In the genomic region with DNA sequence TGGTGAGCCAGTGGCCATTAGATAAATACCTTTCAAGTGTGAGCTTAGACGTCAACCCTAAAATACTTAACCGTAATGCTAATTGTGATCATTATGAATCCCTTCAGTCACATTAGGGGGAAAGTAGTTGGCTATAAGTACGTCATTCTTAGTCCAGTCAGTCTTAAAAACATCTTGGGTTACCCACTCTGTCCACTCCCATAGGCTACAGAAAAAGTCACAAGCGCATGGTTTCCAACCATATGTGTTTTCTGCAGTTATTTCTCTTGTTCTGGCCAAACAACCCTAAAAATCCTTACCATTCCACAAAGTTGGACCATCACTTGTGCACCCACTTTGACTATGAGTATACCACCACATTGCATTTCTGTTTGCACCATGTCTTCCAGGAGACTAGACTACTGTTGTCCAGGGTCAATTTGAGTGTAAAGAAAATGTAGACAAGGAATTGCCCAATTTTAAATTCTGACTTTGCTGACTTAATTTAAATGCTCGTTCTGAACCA, we compare ENCODE assay signal across 3 cellular contexts.
TF ChIP-seq lines count a peak whose summit lies in the region.

No MANE protein-coding gene starts in this region.

TF ChIP-seq in GM12891, 5 proteins besides CTCF, POLR2A, EP300 and RAD21:
- no peak; the same call in 1 of the 2 replicates for TF ChIP-seq POLR2AphosphoS5 (IDR thresholded peaks at IDR 0.05; ENCODE audit: low read depth, low read length)
- TF ChIP-seq SPI1 (IDR thresholded peaks at IDR 0.05; ENCODE audit: low read depth, low read length), result no peak
- TF ChIP-seq TAF1 (IDR thresholded peaks at IDR 0.05; ENCODE audit: low read depth, low read length), result no peak
- no peak for TF ChIP-seq PAX5 (IDR thresholded peaks at IDR 0.05; ENCODE audit: insufficient read depth, low read length, severe bottlenecking)
- no peak for TF ChIP-seq POU2F2 (IDR thresholded peaks at IDR 0.05; ENCODE audit: low read depth, low read length)

TF ChIP-seq in GM12878, 131 proteins besides CTCF, POLR2A, EP300 and RAD21 (continues in another document):
- TF ChIP-seq BRCA1 (IDR thresholded peaks at IDR 0.05; ENCODE audit: low read depth, low read length) (no peak), MEF2A (IDR thresholded peaks at IDR 0.05; ENCODE audit: insufficient read depth, low read depth, low read length) (no peak), RB1 (IDR thresholded peaks at IDR 0.05; ENCODE audit: borderline replicate concordance) (no peak), SMC3 (IDR thresholded peaks at IDR 0.05; ENCODE audit: borderline replicate concordance, low read length) (no peak), SMAD1 (IDR thresholded peaks at IDR 0.05; ENCODE audit: low read depth, partially characterized antibody) (peak; percentile 24), IRF4 (IDR thresholded peaks at IDR 0.05; ENCODE audit: low read depth, low read length) (no peak), MLLT1 (IDR thresholded peaks at IDR 0.05) (no peak), TARDBP (IDR thresholded peaks at IDR 0.05; ENCODE audit: borderline replicate concordance) (0 out of 2 replicates have a peak, but pooled peaks have one; percentile 22), BACH1 (IDR thresholded peaks at IDR 0.05; ENCODE audit: borderline replicate concordance) (peak; percentile 12; the same call in 1 of the 2 replicates), ZBED1 (IDR thresholded peaks at IDR 0.05; ENCODE audit: borderline replicate concordance) (0 out of 2 replicates have a peak, but pooled peaks have one; percentile 63), POLR2AphosphoS5 (IDR thresholded peaks at IDR 0.05; ENCODE audit: low read length) (peak; percentile 73; the same call in 1 of the 2 replicates), ZBTB11 (CRISPR knock-in tag; IDR thresholded peaks at IDR 0.05) (no peak)
- TF ChIP-seq, protein P1, sequence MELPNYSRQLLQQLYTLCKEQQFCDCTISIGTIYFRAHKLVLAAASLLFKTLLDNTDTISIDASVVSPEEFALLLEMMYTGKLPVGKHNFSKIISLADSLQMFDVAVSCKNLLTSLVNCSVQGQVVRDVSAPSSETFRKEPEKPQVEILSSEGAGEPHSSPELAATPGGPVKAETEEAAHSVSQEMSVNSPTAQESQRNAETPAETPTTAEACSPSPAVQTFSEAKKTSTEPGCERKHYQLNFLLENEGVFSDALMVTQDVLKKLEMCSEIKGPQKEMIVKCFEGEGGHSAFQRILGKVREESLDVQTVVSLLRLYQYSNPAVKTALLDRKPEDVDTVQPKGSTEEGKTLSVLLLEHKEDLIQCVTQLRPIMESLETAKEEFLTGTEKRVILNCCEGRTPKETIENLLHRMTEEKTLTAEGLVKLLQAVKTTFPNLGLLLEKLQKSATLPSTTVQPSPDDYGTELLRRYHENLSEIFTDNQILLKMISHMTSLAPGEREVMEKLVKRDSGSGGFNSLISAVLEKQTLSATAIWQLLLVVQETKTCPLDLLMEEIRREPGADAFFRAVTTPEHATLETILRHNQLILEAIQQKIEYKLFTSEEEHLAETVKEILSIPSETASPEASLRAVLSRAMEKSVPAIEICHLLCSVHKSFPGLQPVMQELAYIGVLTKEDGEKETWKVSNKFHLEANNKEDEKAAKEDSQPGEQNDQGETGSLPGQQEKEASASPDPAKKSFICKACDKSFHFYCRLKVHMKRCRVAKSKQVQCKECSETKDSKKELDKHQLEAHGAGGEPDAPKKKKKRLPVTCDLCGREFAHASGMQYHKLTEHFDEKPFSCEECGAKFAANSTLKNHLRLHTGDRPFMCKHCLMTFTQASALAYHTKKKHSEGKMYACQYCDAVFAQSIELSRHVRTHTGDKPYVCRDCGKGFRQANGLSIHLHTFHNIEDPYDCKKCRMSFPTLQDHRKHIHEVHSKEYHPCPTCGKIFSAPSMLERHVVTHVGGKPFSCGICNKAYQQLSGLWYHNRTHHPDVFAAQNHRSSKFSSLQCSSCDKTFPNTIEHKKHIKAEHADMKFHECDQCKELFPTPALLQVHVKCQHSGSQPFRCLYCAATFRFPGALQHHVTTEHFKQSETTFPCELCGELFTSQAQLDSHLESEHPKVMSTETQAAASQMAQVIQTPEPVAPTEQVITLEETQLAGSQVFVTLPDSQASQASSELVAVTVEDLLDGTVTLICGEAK (IDR thresholded peaks at IDR 0.05; ENCODE audit: borderline replicate concordance), result no peak
- TF ChIP-seq, protein P2, sequence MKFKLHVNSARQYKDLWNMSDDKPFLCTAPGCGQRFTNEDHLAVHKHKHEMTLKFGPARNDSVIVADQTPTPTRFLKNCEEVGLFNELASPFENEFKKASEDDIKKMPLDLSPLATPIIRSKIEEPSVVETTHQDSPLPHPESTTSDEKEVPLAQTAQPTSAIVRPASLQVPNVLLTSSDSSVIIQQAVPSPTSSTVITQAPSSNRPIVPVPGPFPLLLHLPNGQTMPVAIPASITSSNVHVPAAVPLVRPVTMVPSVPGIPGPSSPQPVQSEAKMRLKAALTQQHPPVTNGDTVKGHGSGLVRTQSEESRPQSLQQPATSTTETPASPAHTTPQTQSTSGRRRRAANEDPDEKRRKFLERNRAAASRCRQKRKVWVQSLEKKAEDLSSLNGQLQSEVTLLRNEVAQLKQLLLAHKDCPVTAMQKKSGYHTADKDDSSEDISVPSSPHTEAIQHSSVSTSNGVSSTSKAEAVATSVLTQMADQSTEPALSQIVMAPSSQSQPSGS (IDR thresholded peaks at IDR 0.05; ENCODE audit: low read length), result 0 out of 2 replicates have a peak, but pooled peaks have one; percentile 19

TF ChIP-seq in neural cell, 6 proteins besides CTCF, POLR2A, EP300 and RAD21:
- TF ChIP-seq EZH2 (IDR thresholded peaks at IDR 0.05; ENCODE audit: borderline replicate concordance, insufficient read depth, low read length, poor library complexity, severe bottlenecking) (no peak), POLR2AphosphoS5 (IDR thresholded peaks at IDR 0.05) (no peak), SMC3 (conservative IDR thresholded peaks at IDR 0.05; ENCODE audit: poor library complexity) (no peak), MXI1 (conservative IDR thresholded peaks at IDR 0.05; ENCODE audit: poor library complexity, severe bottlenecking) (no peak), TAF1 (IDR thresholded peaks at IDR 0.05; ENCODE audit: low read depth) (no peak)
- TF ChIP-seq, protein P3, sequence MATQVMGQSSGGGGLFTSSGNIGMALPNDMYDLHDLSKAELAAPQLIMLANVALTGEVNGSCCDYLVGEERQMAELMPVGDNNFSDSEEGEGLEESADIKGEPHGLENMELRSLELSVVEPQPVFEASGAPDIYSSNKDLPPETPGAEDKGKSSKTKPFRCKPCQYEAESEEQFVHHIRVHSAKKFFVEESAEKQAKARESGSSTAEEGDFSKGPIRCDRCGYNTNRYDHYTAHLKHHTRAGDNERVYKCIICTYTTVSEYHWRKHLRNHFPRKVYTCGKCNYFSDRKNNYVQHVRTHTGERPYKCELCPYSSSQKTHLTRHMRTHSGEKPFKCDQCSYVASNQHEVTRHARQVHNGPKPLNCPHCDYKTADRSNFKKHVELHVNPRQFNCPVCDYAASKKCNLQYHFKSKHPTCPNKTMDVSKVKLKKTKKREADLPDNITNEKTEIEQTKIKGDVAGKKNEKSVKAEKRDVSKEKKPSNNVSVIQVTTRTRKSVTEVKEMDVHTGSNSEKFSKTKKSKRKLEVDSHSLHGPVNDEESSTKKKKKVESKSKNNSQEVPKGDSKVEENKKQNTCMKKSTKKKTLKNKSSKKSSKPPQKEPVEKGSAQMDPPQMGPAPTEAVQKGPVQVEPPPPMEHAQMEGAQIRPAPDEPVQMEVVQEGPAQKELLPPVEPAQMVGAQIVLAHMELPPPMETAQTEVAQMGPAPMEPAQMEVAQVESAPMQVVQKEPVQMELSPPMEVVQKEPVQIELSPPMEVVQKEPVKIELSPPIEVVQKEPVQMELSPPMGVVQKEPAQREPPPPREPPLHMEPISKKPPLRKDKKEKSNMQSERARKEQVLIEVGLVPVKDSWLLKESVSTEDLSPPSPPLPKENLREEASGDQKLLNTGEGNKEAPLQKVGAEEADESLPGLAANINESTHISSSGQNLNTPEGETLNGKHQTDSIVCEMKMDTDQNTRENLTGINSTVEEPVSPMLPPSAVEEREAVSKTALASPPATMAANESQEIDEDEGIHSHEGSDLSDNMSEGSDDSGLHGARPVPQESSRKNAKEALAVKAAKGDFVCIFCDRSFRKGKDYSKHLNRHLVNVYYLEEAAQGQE (IDR thresholded peaks at IDR 0.05; ENCODE audit: borderline replicate concordance), result no peak
